20 cellular contexts compared by ENCODE assay signal in genomic region chr2:143151111-143151752, GRCh38. TPM values are rescaled to one million over a fixed set of nuclear protein-coding genes. Genes with fewer than 3 reads are reported as not detected.
A peak's percentile ranks its signal among the peaks of the same experiment; 100 is the strongest.
DNase-seq lines count a peak whose midpoint lies in the region; ATAC-seq, FAIRE-seq and TF ChIP-seq lines count a peak whose summit lies in the region.
"Had no signal": no experiment of that assay in that cellular context is flagged by ENCODE, and none has a peak within 500 bp of the region (broad histone marks: within the 10 kb centered on the region; RNA-seq: fewer than 3 reads in every experiment).

No MANE protein-coding gene starts in this region.

- no peaks in the 10 kb centered on the region for H3K4me1 ChIP-seq in esophagus muscularis mucosa
- H3K4me1 ChIP-seq: HAP-1 had no signal

- peak overlapping the region; percentile 47 for H3K4me3 Mint-ChIP-seq in activated T-cell treated with anti-CD3 and anti-CD28 coated beads, Interleukin-2, amount 50 U/mL, for 24 hours
- peak overlapping the region; percentile 47 for H3K4me3 Mint-ChIP-seq in activated naive CD8-positive, alpha-beta T cell treated with anti-CD3 and anti-CD28 coated beads, Interleukin-2, amount 50 U/mL, for 24 hours
- H3K4me3 Mint-ChIP-seq in stimulated activated naive B cell treated with anti-CD40 and anti-IgM and Interleukin-4, amounts not matched to agents 10 μg/mL and 1 μg/mL and 100 μg/mL, for 72 hours: no peak overlapping the region
- H3K4me3 Mint-ChIP-seq: type B pancreatic cell had no signal

- no peak for DNase-seq in activated T-cell treated with anti-CD3 and anti-CD28 coated beads, Interleukin-2, amount 50 U/mL, for 24 hours
- DNase-seq in activated T-cell treated with anti-CD3 and anti-CD28 coated beads for 4 hours (no peak), GM19239 (ENCODE audit: insufficient read length, low spot score) (no peak), esophagus muscularis mucosa (ENCODE audit: extremely low spot score) (no peak)
- DNase-seq in activated naive CD8-positive, alpha-beta T cell treated with anti-CD3 and anti-CD28 coated beads, Interleukin-2, amount 50 U/mL, for 24 hours: no peak
- DNase-seq in stimulated activated naive B cell treated with anti-CD40 and anti-IgM and Interleukin-4, amounts not matched to agents 10 μg/mL and 1 μg/mL and 100 μg/mL, for 72 hours: no peak
- DNase-seq: activated CD8-positive, alpha-beta memory T cell treated with anti-CD3 and anti-CD28 coated beads, Interleukin-2, amount 50 U/mL, for 4 hours; amniotic stem cell; KG1; left lung; NCI-H2029 treated with DMSO at 0.1 percent for 48 hours; NCI-H510A; occipital lobe; retina; SHP77 treated with DMSO at 0.1 percent for 48 hours had no signal

- H3K27ac Mint-ChIP-seq in activated T-cell treated with anti-CD3 and anti-CD28 coated beads, Interleukin-2, amount 50 U/mL, for 24 hours: peak overlapping the region; percentile 80
- peak overlapping the region; percentile 93 for H3K27ac Mint-ChIP-seq in activated naive CD8-positive, alpha-beta T cell treated with anti-CD3 and anti-CD28 coated beads, Interleukin-2, amount 50 U/mL, for 24 hours
- H3K27ac Mint-ChIP-seq in stimulated activated naive B cell treated with anti-CD40 and anti-IgM and Interleukin-4, amounts not matched to agents 10 μg/mL and 1 μg/mL and 100 μg/mL, for 72 hours: peak overlapping the region; percentile 31
- H3K27ac Mint-ChIP-seq: type B pancreatic cell had no signal

- H3K9me3 ChIP-seq in esophagus muscularis mucosa: no peaks in the 10 kb centered on the region
- H3K9me3 ChIP-seq: HAP-1, left lung had no signal

- intact Hi-C loops in esophagus muscularis mucosa (cut with DNase I): no loop called here

- no peaks in the 10 kb centered on the region for H3K9me3 Mint-ChIP-seq in activated T-cell treated with anti-CD3 and anti-CD28 coated beads, Interleukin-2, amount 50 U/mL, for 24 hours
- no peaks in the 10 kb centered on the region for H3K9me3 Mint-ChIP-seq in activated naive CD8-positive, alpha-beta T cell treated with anti-CD3 and anti-CD28 coated beads, Interleukin-2, amount 50 U/mL, for 24 hours
- H3K9me3 Mint-ChIP-seq in stimulated activated naive B cell treated with anti-CD40 and anti-IgM and Interleukin-4, amounts not matched to agents 10 μg/mL and 1 μg/mL and 100 μg/mL, for 72 hours: peaks cover 3 to 4% of the 10 kb centered on the region in 2 donors
- H3K9me3 Mint-ChIP-seq: type B pancreatic cell had no signal

- peaks cover 88% of the 10 kb centered on the region for H3K4me1 Mint-ChIP-seq in activated T-cell treated with anti-CD3 and anti-CD28 coated beads, Interleukin-2, amount 50 U/mL, for 24 hours (ENCODE audit: low read depth)
- H3K4me1 Mint-ChIP-seq in activated naive CD8-positive, alpha-beta T cell treated with anti-CD3 and anti-CD28 coated beads, Interleukin-2, amount 50 U/mL, for 24 hours: peaks cover 86% of the 10 kb centered on the region
- peaks cover 55 to 84% of the 10 kb centered on the region in 2 donors for H3K4me1 Mint-ChIP-seq in stimulated activated naive B cell treated with anti-CD40 and anti-IgM and Interleukin-4, amounts not matched to agents 10 μg/mL and 1 μg/mL and 100 μg/mL, for 72 hours

- H3K36me3 Mint-ChIP-seq in activated T-cell treated with anti-CD3 and anti-CD28 coated beads, Interleukin-2, amount 50 U/mL, for 24 hours (ENCODE audit: low read depth): peaks cover 15% of the 10 kb centered on the region
- peaks cover 5% of the 10 kb centered on the region for H3K36me3 Mint-ChIP-seq in activated naive CD8-positive, alpha-beta T cell treated with anti-CD3 and anti-CD28 coated beads, Interleukin-2, amount 50 U/mL, for 24 hours (ENCODE audit: low read depth)
- H3K36me3 Mint-ChIP-seq in stimulated activated naive B cell treated with anti-CD40 and anti-IgM and Interleukin-4, amounts not matched to agents 10 μg/mL and 1 μg/mL and 100 μg/mL, for 72 hours: peaks cover 19 to 22% of the 10 kb centered on the region in 2 donors
- H3K36me3 Mint-ChIP-seq: type B pancreatic cell had no signal

- H3K4me3 ChIP-seq in esophagus muscularis mucosa: no peak overlapping the region
- H3K4me3 ChIP-seq: HAP-1, left lung had no signal

- TF ChIP-seq POLR2A in esophagus muscularis mucosa (IDR thresholded peaks at IDR 0.05; ENCODE audit: low read depth): no peak

- H3K27me3 Mint-ChIP-seq in activated T-cell treated with anti-CD3 and anti-CD28 coated beads, Interleukin-2, amount 50 U/mL, for 24 hours: no peaks in the 10 kb centered on the region
- H3K27me3 Mint-ChIP-seq in activated naive CD8-positive, alpha-beta T cell treated with anti-CD3 and anti-CD28 coated beads, Interleukin-2, amount 50 U/mL, for 24 hours: no peaks in the 10 kb centered on the region
- H3K27me3 Mint-ChIP-seq in stimulated activated naive B cell treated with anti-CD40 and anti-IgM and Interleukin-4, amounts not matched to agents 10 μg/mL and 1 μg/mL and 100 μg/mL, for 72 hours: no peaks in the 10 kb centered on the region

- H3K36me3 ChIP-seq in esophagus muscularis mucosa: no peaks in the 10 kb centered on the region
- H3K36me3 ChIP-seq: HAP-1, left lung had no signal

- ATAC-seq in activated naive CD8-positive, alpha-beta T cell treated with anti-CD3 and anti-CD28 coated beads, Interleukin-2, amount 50 U/mL, for 24 hours: peak; percentile 88
- no peak for ATAC-seq in stimulated activated naive B cell treated with anti-CD40 and anti-IgM and Interleukin-4, amounts not matched to agents 10 μg/mL and 1 μg/mL and 100 μg/mL, for 72 hours (replicated peaks)
- ATAC-seq in HG02884 (IDR thresholded peaks at IDR 0.05; ENCODE audit: unreplicated experiment) (no peak), GM19035 (IDR thresholded peaks at IDR 0.05; ENCODE audit: unreplicated experiment) (no peak)
- ATAC-seq: esophagus mucosa had no signal

- no peak for TF ChIP-seq EP300 in esophagus muscularis mucosa (IDR thresholded peaks at IDR 0.05)

- TF ChIP-seq CTCF in esophagus muscularis mucosa (IDR thresholded peaks at IDR 0.05): no peak

- FAIRE-seq in GM19239 (lab: Jason Lieb, UNC): peak; percentile 76

- H3K27me3 ChIP-seq in esophagus muscularis mucosa: peaks cover 0 to 4% (median 0%) of the 10 kb centered on the region in 4 donors
- H3K27me3 ChIP-seq: left lung had no signal

- WGBS in esophagus muscularis mucosa: 86% methylated on average over 1 of the region's 1 CpG

- no peak overlapping the region for H3K27ac ChIP-seq in esophagus muscularis mucosa (replicated peaks in 1 of 4)

RNA-seq across cellular contexts. Expression of gene ARHGAP15, which starts 22.0 kb away (rescaled TPM):
- 10 to 100 TPM in 1 of 4 donors, 1 to 10 TPM in 3; 5.4 to 13.3 (median 7.1) TPM for total RNA-seq in esophagus muscularis mucosa

Comparison
In these comparisons a context has a peak if more than half of its experiments do, and no peak if none do; other contexts are left out.
1. H3K27ac Mint-ChIP-seq: peak in every context shown above with its lines; median percentile 93 in activated naive CD8-positive, alpha-beta T cell treated with anti-CD3 and anti-CD28 coated beads, Interleukin-2, amount 50 U/mL, for 24 hours; 80 in activated T-cell treated with anti-CD3 and anti-CD28 coated beads, Interleukin-2, amount 50 U/mL, for 24 hours; 31 in stimulated activated naive B cell treated with anti-CD40 and anti-IgM and Interleukin-4, amounts not matched to agents 10 μg/mL and 1 μg/mL and 100 μg/mL, for 72 hours.
2. H3K4me3 Mint-ChIP-seq: peak in activated T-cell treated with anti-CD3 and anti-CD28 coated beads, Interleukin-2, amount 50 U/mL, for 24 hours (single experiment) and activated naive CD8-positive, alpha-beta T cell treated with anti-CD3 and anti-CD28 coated beads, Interleukin-2, amount 50 U/mL, for 24 hours (single experiment); none in stimulated activated naive B cell treated with anti-CD40 and anti-IgM and Interleukin-4, amounts not matched to agents 10 μg/mL and 1 μg/mL and 100 μg/mL, for 72 hours (0 of 2).